ENCODE assay signal across 14 cellular contexts in the genomic region with DNA sequence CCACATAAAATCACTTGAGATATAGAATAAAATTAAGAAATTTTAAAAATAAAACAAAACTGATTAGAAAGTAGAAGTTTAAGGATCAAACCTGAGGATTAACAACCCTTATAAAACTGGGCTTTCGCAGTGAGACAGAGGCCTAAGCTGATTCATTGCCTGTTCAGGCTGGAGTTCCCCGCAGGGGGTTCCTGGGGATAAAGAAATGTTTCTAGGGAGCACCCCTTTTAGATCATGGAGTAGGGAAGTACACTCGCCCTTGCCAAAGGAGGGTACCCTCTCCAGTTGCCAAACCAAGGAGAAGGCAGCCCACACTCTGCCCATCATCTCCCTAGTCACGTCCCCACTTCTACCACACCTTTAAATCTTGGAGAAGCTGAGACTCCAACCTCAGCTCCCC.
"Had no signal": no experiment of that assay in that cellular context is flagged by ENCODE, and none has a peak within 500 bp of the region (broad histone marks: within the 10 kb centered on the region; RNA-seq: fewer than 3 reads in every experiment).

No MANE protein-coding gene starts in this region.

- DNase-seq: activated CD4-positive, alpha-beta T cell treated with anti-CD3 and anti-CD28 coated beads, Interleukin-2, amount 50 U/mL, for 48 hours; activated CD8-positive, alpha-beta memory T cell treated with anti-CD3 and anti-CD28 coated beads, Interleukin-2, amount 10 ng/mL, durations not matched to agents 7 days and 5 days; activated naive CD4-positive, alpha-beta T cell treated with anti-CD3 and anti-CD28 coated beads, Interleukin-2, amount 10 ng/mL, durations not matched to agents 7 days and 5 days; dorsolateral prefrontal cortex; glutamatergic neuron; nephron progenitor cell; stimulated activated CD4-positive, alpha-beta T cell treated with anti-CD3 and anti-CD28 coated beads, Interleukin-2, amount 100 ng/mL, for 48 hours; testis; upper lobe of right lung had no signal

- H3K27ac Mint-ChIP-seq: activated CD8-positive, alpha-beta memory T cell treated with anti-CD3 and anti-CD28 coated beads, Interleukin-2, amount 10 ng/mL, durations not matched to agents 7 days and 5 days; activated naive CD4-positive, alpha-beta T cell treated with anti-CD3 and anti-CD28 coated beads, Interleukin-2, amount 10 ng/mL, durations not matched to agents 7 days and 5 days; activated T-helper 1 cell treated with anti-CD3 and anti-CD28 coated beads, Interleukin-12 subunit alpha, Interleukin-12 subunit beta, Interleukin-2, Interleukin-4 antibody, amounts not matched to agents 30 ng/mL and 10 ng/mL and 1 ng/mL, durations not matched to agents 14 hours and 24 hours and 36 hours; nephron progenitor cell; stimulated activated naive CD8-positive, alpha-beta T cell treated with anti-CD3 and anti-CD28 coated beads, Interleukin-15, Interleukin-2, amounts not matched to agents 100 ng/mL and 50 ng/mL, for 24 hours had no signal

- H3K4me3 ChIP-seq: breast epithelium, dorsolateral prefrontal cortex, esophagus muscularis mucosa, testis, upper lobe of right lung had no signal

- H3K27me3 Mint-ChIP-seq: activated CD8-positive, alpha-beta memory T cell treated with anti-CD3 and anti-CD28 coated beads, Interleukin-2, amount 10 ng/mL, durations not matched to agents 7 days and 5 days; activated naive CD4-positive, alpha-beta T cell treated with anti-CD3 and anti-CD28 coated beads, Interleukin-2, amount 10 ng/mL, durations not matched to agents 7 days and 5 days; stimulated activated naive CD8-positive, alpha-beta T cell treated with anti-CD3 and anti-CD28 coated beads, Interleukin-15, Interleukin-2, amounts not matched to agents 100 ng/mL and 50 ng/mL, for 24 hours had no signal

- H3K9me3 ChIP-seq: breast epithelium, esophagus muscularis mucosa, testis, upper lobe of right lung had no signal

- H3K4me1 ChIP-seq: breast epithelium, testis had no signal

- H3K4me3 Mint-ChIP-seq: activated CD8-positive, alpha-beta memory T cell treated with anti-CD3 and anti-CD28 coated beads, Interleukin-2, amount 10 ng/mL, durations not matched to agents 7 days and 5 days; activated naive CD4-positive, alpha-beta T cell treated with anti-CD3 and anti-CD28 coated beads, Interleukin-2, amount 10 ng/mL, durations not matched to agents 7 days and 5 days; activated T-helper 1 cell treated with anti-CD3 and anti-CD28 coated beads, Interleukin-12 subunit alpha, Interleukin-12 subunit beta, Interleukin-2, Interleukin-4 antibody, amounts not matched to agents 30 ng/mL and 10 ng/mL and 1 ng/mL, durations not matched to agents 14 hours and 24 hours and 36 hours; nephron progenitor cell; stimulated activated naive CD8-positive, alpha-beta T cell treated with anti-CD3 and anti-CD28 coated beads, Interleukin-15, Interleukin-2, amounts not matched to agents 100 ng/mL and 50 ng/mL, for 24 hours had no signal

- H3K36me3 ChIP-seq: breast epithelium, upper lobe of right lung had no signal

- H3K9me3 Mint-ChIP-seq: activated naive CD4-positive, alpha-beta T cell treated with anti-CD3 and anti-CD28 coated beads, Interleukin-2, amount 10 ng/mL, durations not matched to agents 7 days and 5 days; activated T-helper 1 cell treated with anti-CD3 and anti-CD28 coated beads, Interleukin-12 subunit alpha, Interleukin-12 subunit beta, Interleukin-2, Interleukin-4 antibody, amounts not matched to agents 30 ng/mL and 10 ng/mL and 1 ng/mL, durations not matched to agents 14 hours and 24 hours and 36 hours; nephron progenitor cell; stimulated activated naive CD8-positive, alpha-beta T cell treated with anti-CD3 and anti-CD28 coated beads, Interleukin-15, Interleukin-2, amounts not matched to agents 100 ng/mL and 50 ng/mL, for 24 hours had no signal

- H3K27ac ChIP-seq: breast epithelium, esophagus muscularis mucosa, testis, upper lobe of right lung had no signal

- H3K27me3 ChIP-seq: breast epithelium, dorsolateral prefrontal cortex, esophagus muscularis mucosa, testis, upper lobe of right lung had no signal

- ATAC-seq: activated CD4-positive, CD25-positive, alpha-beta regulatory T cell treated with anti-CD3 and anti-CD28 coated beads, Interleukin-2, amount 50 U/mL, for 24 hours; activated CD8-positive, alpha-beta memory T cell treated with anti-CD3 and anti-CD28 coated beads, Interleukin-2, amount 10 ng/mL, durations not matched to agents 7 days and 5 days; upper lobe of right lung had no signal
